ENCODE assay signal across 8 cellular contexts in the genomic region with DNA sequence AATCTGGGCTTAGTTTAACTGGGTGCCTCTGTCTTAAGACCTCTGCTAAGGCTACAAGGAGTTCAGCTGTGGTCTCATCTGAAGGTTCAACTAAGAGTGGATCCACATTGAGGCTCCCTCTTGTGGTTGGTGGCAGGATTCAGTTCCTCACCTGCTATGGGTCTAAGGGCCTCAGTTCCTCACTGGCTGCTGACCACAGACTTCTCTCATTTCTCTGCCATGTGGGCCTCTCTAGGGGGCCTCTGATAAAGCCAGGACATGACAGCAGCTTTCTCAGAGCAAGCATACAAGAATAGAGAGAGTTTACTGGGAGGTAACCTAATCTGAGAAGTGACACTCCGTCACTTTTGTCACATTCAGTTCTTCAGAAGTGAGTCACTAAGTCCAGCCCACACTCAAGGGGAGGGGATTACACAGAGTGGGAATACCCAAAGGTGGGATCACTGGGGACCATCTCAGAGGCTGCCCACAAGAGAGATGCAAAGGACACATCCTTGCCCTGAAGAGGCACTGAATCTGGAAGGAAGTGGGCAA. TPM values are rescaled to one million over a fixed set of nuclear protein-coding genes. Genes with fewer than 3 reads are reported as not detected.
DNase-seq lines count a peak whose midpoint lies in the region; ATAC-seq, FAIRE-seq and TF ChIP-seq lines count a peak whose summit lies in the region.

No MANE protein-coding gene starts in this region.

- intact Hi-C loops in left lung (cut with DNase I), result no loop called here

- H3K4me3 ChIP-seq in left lung, result no peak overlapping the region

- FAIRE-seq in HTR-8/SVneo (lab: Jason Lieb, UNC), result no peak

- no peak overlapping the region for H3K27ac ChIP-seq in left lung

- peak; percentile 26 to 27 for TF ChIP-seq CTCF in left lung (IDR thresholded peaks at IDR 0.05)

- ATAC-seq in GM21360 (IDR thresholded peaks at IDR 0.05; ENCODE audit: unreplicated experiment) (peak; percentile 79), left lung (peak; percentile 82), HG02840 (IDR thresholded peaks at IDR 0.05; ENCODE audit: low FRiP score, unreplicated experiment) (no peak)

- H3K36me3 ChIP-seq in left lung, result no peaks in the 10 kb centered on the region

- H3K27me3 ChIP-seq in left lung, result no peaks in the 10 kb centered on the region

- H3K4me1 ChIP-seq in left lung, result no peaks in the 10 kb centered on the region

- H3K9me3 ChIP-seq in left lung, result no peaks in the 10 kb centered on the region

- DNase-seq in DMS53 (lab: John Stamatoyannopoulos, UW), result peak; percentile 57
- no peak for DNase-seq in DMS53 treated with DMSO at 0.1 percent for 48 hours (lab: John Stamatoyannopoulos, UW; ENCODE audit: unreplicated experiment)
- DNase-seq in KG1 (lab: John Stamatoyannopoulos, UW), result peak; percentile 2
- DNase-seq in activated T-cell treated with anti-CD3 and anti-CD28 coated beads, Interleukin-2, amount 50 U/mL, for 48 hours, result peak; percentile 64 to 70
- no peak for DNase-seq in left lung
- DNase-seq in HTR-8/SVneo (ENCODE audit: insufficient read length, low spot score), result no peak

RNA-seq across cellular contexts. Expression of a gene that starts 19.2 kb away (rescaled TPM):
- total RNA-seq in left lung, result 10 to 100 TPM in 1 of 2 donors, 1 to 10 TPM in 1; 8.0 to 14.1 TPM

RNA-seq across cellular contexts. Expression of a gene that starts 33.8 kb away (rescaled TPM):
- 10 to 100 TPM; 28.2 to 43.5 TPM for total RNA-seq in left lung

Comparison
In these comparisons a context has a peak if more than half of its experiments do, and no peak if none do; other contexts are left out.
1. DNase-seq: peak in DMS53 (single experiment), KG1 (single experiment) and activated T-cell treated with anti-CD3 and anti-CD28 coated beads, Interleukin-2, amount 50 U/mL, for 48 hours (2 of 2); none in DMS53 treated with DMSO at 0.1 percent for 48 hours (single experiment), left lung (0 of 2) and HTR-8/SVneo (single experiment).